9 cellular contexts compared by ENCODE assay signal in the genomic region with DNA sequence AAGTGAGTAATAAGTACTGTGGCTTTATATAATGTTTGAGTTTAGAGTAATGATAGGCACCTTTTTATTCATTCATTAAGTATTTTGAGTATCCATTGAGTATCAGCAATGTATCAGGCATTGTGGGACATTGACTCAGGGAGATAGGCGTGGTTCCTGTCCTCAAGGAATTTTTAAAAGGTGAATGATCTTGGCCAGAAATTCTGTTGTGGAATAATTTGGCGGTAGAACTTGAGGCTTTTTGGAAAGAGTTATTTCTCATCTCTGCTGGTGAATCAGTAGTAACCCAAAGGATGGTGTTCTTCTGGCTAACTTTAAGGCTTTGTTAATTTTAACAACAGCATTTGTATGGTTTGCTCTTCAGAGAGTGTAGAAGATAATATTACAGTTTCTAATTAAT. TPM values are rescaled to one million over a fixed set of nuclear protein-coding genes. Genes with fewer than 3 reads are reported as not detected.
DNase-seq lines count a peak whose midpoint lies in the region; ATAC-seq and TF ChIP-seq lines count a peak whose summit lies in the region.
"Had no signal": no experiment of that assay in that cellular context is flagged by ENCODE, and none has a peak within 500 bp of the region (broad histone marks: within the 10 kb centered on the region; RNA-seq: fewer than 3 reads in every experiment).

No MANE protein-coding gene starts in this region.

- CTCF ChIA-PET in Calu3 (lab: Charles Lee): interaction anchor here (1.5 to 3.3 kb wide), 3 partner anchors 18 to 47 kb away, joined by 4 to 22 read pairs (median 4); no protein-coding TSS in a partner anchor

- no TSS peak for BruUV-seq in Calu3 (replicated peaks; lab: Mats Ljungman, UMichigan)

- H3K4me1 ChIP-seq in duodenal mucosa (ENCODE audit: control insufficient read depth in 1 of 2, insufficient read depth in 2 of 2, low read length in 2 of 2) (peaks cover 33 to 43% of the 10 kb centered on the region in 2 donors), parathyroid adenoma (peaks cover 25% of the 10 kb centered on the region), mucosa of descending colon (ENCODE audit: low read depth) (peaks cover 13% of the 10 kb centered on the region)

- peak overlapping the region; percentile 95 to 97 for H3K9ac ChIP-seq in duodenal mucosa (ENCODE audit: low read depth in 1 of 2, low read length in 2 of 2)
- no peak overlapping the region for H3K9ac ChIP-seq in parathyroid adenoma

- H3K36me3 Mint-ChIP-seq in Calu3 (ENCODE audit: insufficient read depth, unreplicated experiment): peaks cover 57% of the 10 kb centered on the region

- DNase-seq in Calu3: no peak
- DNase-seq in NB4 (ENCODE audit: low read depth): no peak
- no peak for DNase-seq in DMS79 treated with DMSO at 0.1 percent for 48 hours (lab: John Stamatoyannopoulos, UW)
- no peak for DNase-seq in SIG-M5 (lab: John Stamatoyannopoulos, UW)
- DNase-seq in mucosa of descending colon: no peak
- DNase-seq: ovary had no signal

- H3K27me3 ChIP-seq in duodenal mucosa (ENCODE audit: control insufficient read depth in 1 of 2, insufficient read depth in 2 of 2, low read length in 2 of 2) (no peaks in the 10 kb centered on the region), parathyroid adenoma (ENCODE audit: control insufficient read depth, insufficient read depth, low read length) (no peaks in the 10 kb centered on the region)
- H3K27me3 ChIP-seq: ovary had no signal

- peak overlapping the region; percentile 94 for H3K4me3 Mint-ChIP-seq in Calu3 (ENCODE audit: low read depth, unreplicated experiment)

- H3K4me2 ChIP-seq in parathyroid adenoma (ENCODE audit: low read length): peak overlapping the region; percentile 91

- ATAC-seq in GM21360 (IDR thresholded peaks at IDR 0.05; ENCODE audit: unreplicated experiment): no peak
- no peak for ATAC-seq in mucosa of descending colon

- no peak overlapping the region for H2AFZ ChIP-seq in parathyroid adenoma

- peaks cover 43% of the 10 kb centered on the region for H3K4me1 Mint-ChIP-seq in Calu3 (ENCODE audit: low read depth, unreplicated experiment)

- H3K79me2 ChIP-seq in parathyroid adenoma: peaks cover 57% of the 10 kb centered on the region

- H3K9me3 ChIP-seq in duodenal mucosa (ENCODE audit: control insufficient read depth in 1 of 2, low read length in 2 of 2) (no peaks in the 10 kb centered on the region), parathyroid adenoma (ENCODE audit: control insufficient read depth, low read length) (no peaks in the 10 kb centered on the region), mucosa of descending colon (no peaks in the 10 kb centered on the region)
- H3K9me3 ChIP-seq: ovary had no signal

- no peak for TF ChIP-seq POLR2A in NB4 (IDR thresholded peaks at IDR 0.05; ENCODE audit: extremely low read depth, insufficient read length)

- H3K27ac Mint-ChIP-seq in Calu3 (ENCODE audit: unreplicated experiment): peak overlapping the region; percentile 97

- intact Hi-C loops in Calu3 (cut with micrococcal nuclease; ENCODE audit: unreplicated experiment): loop anchor here (5.0 kb wide), 1 partner anchor 46 kb away; no protein-coding TSS in a partner anchor
- intact Hi-C loops in mucosa of descending colon (cut with DNase I, micrococcal nuclease): no loop called here

- H3K27me3 Mint-ChIP-seq in Calu3 (ENCODE audit: unreplicated experiment): no peaks in the 10 kb centered on the region

- H3K36me3 ChIP-seq in duodenal mucosa (ENCODE audit: control insufficient read depth in 1 of 2, insufficient read depth in 2 of 2, low read length in 2 of 2) (no peaks in the 10 kb centered on the region), parathyroid adenoma (ENCODE audit: control insufficient read depth, insufficient read depth, low read length) (no peaks in the 10 kb centered on the region), mucosa of descending colon (ENCODE audit: low read depth) (no peaks in the 10 kb centered on the region)
- H3K36me3 ChIP-seq: ovary had no signal

- TF ChIP-seq CTCF in Calu3 (IDR thresholded peaks at IDR 0.05; ENCODE audit: unreplicated experiment) (no peak), NB4 (IDR thresholded peaks at IDR 0.05; ENCODE audit: low read depth, low read length) (no peak), parathyroid adenoma (IDR thresholded peaks at IDR 0.05) (no peak), mucosa of descending colon (IDR thresholded peaks at IDR 0.05) (no peak)

- H3K4me3 ChIP-seq in NB4 (ENCODE audit: low read depth, low read length) (peak overlapping the region; percentile 98), duodenal mucosa (ENCODE audit: low read depth in 1 of 2, low read length in 2 of 2) (peak overlapping the region; percentile 81 to 93), parathyroid adenoma (ENCODE audit: low read depth, low read length) (peak overlapping the region; percentile 93), mucosa of descending colon (no peak overlapping the region)

- H3K27ac ChIP-seq in duodenal mucosa (ENCODE audit: low read depth, low read length) (no peak overlapping the region), parathyroid adenoma (no peak overlapping the region)
- H3K27ac ChIP-seq: ovary had no signal

- no peaks in the 10 kb centered on the region for H3K9me3 Mint-ChIP-seq in Calu3 (ENCODE audit: low read depth, unreplicated experiment)

RNA-seq across cellular contexts. Expression of gene RAB7A, which starts 2.0 kb away (rescaled TPM):
- total RNA-seq in Calu3 (2022): 491 and 522 TPM in 2 replicates
- 100 to 1,000 TPM; 237 to 302 (median 265) TPM for total RNA-seq in mucosa of descending colon
